ENCODE assay signal across 8 cellular contexts in the genomic region with DNA sequence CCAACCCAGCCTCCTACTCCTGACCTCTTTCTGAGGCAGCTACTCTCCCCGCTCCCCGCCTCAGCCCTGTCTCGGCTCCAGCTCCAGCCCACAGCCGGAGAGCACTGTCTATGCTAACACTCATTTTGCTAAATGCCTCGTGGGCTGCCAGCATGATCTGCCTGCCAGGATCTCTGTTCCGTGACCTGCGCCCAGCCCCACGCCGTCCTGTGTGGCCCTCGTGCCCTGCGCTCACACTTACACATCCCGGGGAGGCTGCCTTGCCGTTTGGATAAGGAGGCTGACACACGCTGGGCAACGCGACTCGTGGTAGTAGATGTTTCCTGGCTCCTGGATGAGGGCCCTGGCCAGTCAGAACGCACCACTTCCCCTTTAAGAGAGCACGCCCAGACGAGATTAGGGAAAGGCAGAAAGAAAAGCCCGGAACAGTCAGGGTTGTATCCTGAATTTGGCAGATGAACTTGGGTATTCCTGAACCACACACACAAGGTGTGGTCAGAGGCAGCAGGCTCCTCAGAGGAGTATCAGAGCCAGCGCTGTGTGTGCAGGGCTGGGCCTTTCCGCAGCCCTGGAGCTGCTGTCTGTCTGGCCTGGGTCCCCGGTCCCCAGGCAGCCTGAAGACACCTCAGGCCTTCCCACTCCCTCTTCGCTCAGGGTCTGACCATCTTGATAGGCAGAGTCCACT.
DNase-seq lines count a peak whose midpoint lies in the region; ATAC-seq, FAIRE-seq and TF ChIP-seq lines count a peak whose summit lies in the region.

No MANE protein-coding gene starts in this region.

- POLR2A ChIA-PET in K562 (lab: Yijun Ruan, JAX), result no interaction called here
- POLR2A ChIA-PET in SK-N-SH (lab: Yijun Ruan, JAX), result no interaction called here

- DNase-seq in AG08396 (ENCODE audit: low spot score) (peak; percentile 73), NCI-H446 (lab: John Stamatoyannopoulos, UW) (peak; percentile 34 to 69), K562 (ENCODE audit: extremely low read depth in 1 of 4, low spot score in 3 of 4) (peak in 2 of 4 experiments; percentile 46 to 50), left lung (peak; percentile 81 to 90), SK-N-SH (no peak), hepatocyte (ENCODE audit: low spot score) (no peak)

- TF ChIP-seq RAD21 in K562 (CRISPR knock-in tag; conservative IDR thresholded peaks at IDR 0.05 in 1 of 2, IDR thresholded peaks at IDR 0.05 in 1 of 2) (no peak; a peak in 1 of 4 replicates), SK-N-SH (IDR thresholded peaks at IDR 0.05; ENCODE audit: low read length) (no peak)

- H3K9ac ChIP-seq in K562 (ENCODE audit: insufficient read depth in 1 of 2, low read depth in 2 of 2, low read length in 2 of 2), result peak overlapping the region; percentile 14 to 81; a peak in 3 of 4 replicates
- H3K9ac ChIP-seq in stomach smooth muscle (ENCODE audit: low read length in 2 of 2), result peak overlapping the region; percentile 44 to 64
- H3K9ac ChIP-seq in SK-N-SH, result no peak overlapping the region

- no peaks in the 10 kb centered on the region for H3K79me2 ChIP-seq in K562 (ENCODE audit: control insufficient read depth, insufficient read depth, low read length)
- H3K79me2 ChIP-seq in SK-N-SH (ENCODE audit: insufficient read depth), result no peaks in the 10 kb centered on the region
- H3K79me2 ChIP-seq in hepatocyte, result no peaks in the 10 kb centered on the region

- TF ChIP-seq EP300 in K562 (IDR thresholded peaks at IDR 0.05; ENCODE audit: low read length) (no peak), SK-N-SH (IDR thresholded peaks at IDR 0.05; ENCODE audit: borderline replicate concordance in 1 of 2, low read depth in 1 of 2, low read length in 1 of 2) (no peak)

- TF ChIP-seq CTCF in K562 (IDR thresholded peaks at IDR 0.05 in 2 of 3, conservative IDR thresholded peaks at IDR 0.05 in 1 of 3; ENCODE audit: insufficient read depth in 2 of 3, low read depth in 1 of 3, low read length in 3 of 3), result no peak
- TF ChIP-seq CTCF in left lung (IDR thresholded peaks at IDR 0.05), result no peak
- no peak for TF ChIP-seq CTCF in SK-N-SH (IDR thresholded peaks at IDR 0.05)
- TF ChIP-seq CTCF in hepatocyte (IDR thresholded peaks at IDR 0.05; ENCODE audit: poor library complexity), result no peak

- H2AFZ ChIP-seq in K562 (ENCODE audit: low read depth, low read length), result peak overlapping the region; percentile 75
- no peak overlapping the region for H2AFZ ChIP-seq in SK-N-SH (ENCODE audit: low read depth)
- no peak overlapping the region for H2AFZ ChIP-seq in hepatocyte

- H3K4me2 ChIP-seq in K562 (ENCODE audit: insufficient read depth, low read length), result peak overlapping the region; percentile 64
- no peak overlapping the region for H3K4me2 ChIP-seq in SK-N-SH
- H3K4me2 ChIP-seq in hepatocyte, result no peak overlapping the region

- in situ Hi-C loops in K562 (cut with MboI), result no loop called here

- no peak for TF ChIP-seq POLR2A in K562 (conservative IDR thresholded peaks at IDR 0.05)

- WGBS in K562 (ENCODE audit: insufficient coverage, low coverage, missing lambda C conversion rate), result 24% methylated on average over 25 of the region's 25 CpGs
- 93% methylated on average over 25 of the region's 25 CpGs for WGBS in SK-N-SH (ENCODE audit: low lambda C conversion rate)
- WGBS in hepatocyte (ENCODE audit: low lambda C conversion rate, missing lambda C conversion rate), result 76% methylated on average over 25 of the region's 25 CpGs

- H3K9me3 ChIP-seq in K562 (replicated peaks; ENCODE audit: control insufficient read depth, insufficient read depth, low read depth, low read length), result no peaks in the 10 kb centered on the region
- no peaks in the 10 kb centered on the region for H3K9me3 ChIP-seq in left lung
- no peaks in the 10 kb centered on the region for H3K9me3 ChIP-seq in stomach smooth muscle (ENCODE audit: control insufficient read depth in 2 of 2, low read length in 2 of 2)
- H3K9me3 ChIP-seq in SK-N-SH, result no peaks in the 10 kb centered on the region
- H3K9me3 ChIP-seq in hepatocyte (ENCODE audit: low read depth), result no peaks in the 10 kb centered on the region

- peak; percentile 61 for ATAC-seq in GM19395 (IDR thresholded peaks at IDR 0.05; ENCODE audit: unreplicated experiment)
- peak; percentile 81 for ATAC-seq in K562
- peak; percentile 73 for ATAC-seq in left lung

- H3K4me3 ChIP-seq in K562 (peak overlapping the region; percentile 19; the same call in 1 of the 2 replicates), left lung (peak overlapping the region; percentile 16 to 41), stomach smooth muscle (ENCODE audit: low read length in 2 of 2) (peak overlapping the region; percentile 51 to 74), SK-N-SH (ENCODE audit: low read depth in 2 of 2, low read length in 1 of 2) (no peak overlapping the region), hepatocyte (no peak overlapping the region)

- peaks cover 7 to 21% of the 10 kb centered on the region in 2 experiments; a peak in 4 of 5 replicates for H3K27me3 ChIP-seq in K562 (ENCODE audit: control insufficient read depth in 2 of 2, insufficient read depth in 2 of 2, low read length in 2 of 2)
- H3K27me3 ChIP-seq in left lung, result no peaks in the 10 kb centered on the region
- H3K27me3 ChIP-seq in stomach smooth muscle (ENCODE audit: control insufficient read depth in 1 of 2, insufficient read depth in 2 of 2, low read length in 2 of 2), result no peaks in the 10 kb centered on the region
- H3K27me3 ChIP-seq in SK-N-SH (ENCODE audit: insufficient read depth), result no peaks in the 10 kb centered on the region
- H3K27me3 ChIP-seq in hepatocyte, result no peaks in the 10 kb centered on the region

- H3K9me1 ChIP-seq in K562 (ENCODE audit: control insufficient read depth, insufficient read depth, low read length), result no peaks in the 10 kb centered on the region

- H3K27ac ChIP-seq in K562 (ENCODE audit: extremely low read depth, low read depth, low read length) (no peak overlapping the region; the same call in 2 of the 3 replicates), left lung (peak overlapping the region; percentile 41 to 83), stomach smooth muscle (ENCODE audit: low read length) (peak overlapping the region; percentile 78), SK-N-SH (ENCODE audit: low read depth in 2 of 2, low read length in 1 of 2) (no peak overlapping the region), hepatocyte (no peak overlapping the region)

- no peaks in the 10 kb centered on the region for H3K36me3 ChIP-seq in K562 (ENCODE audit: control insufficient read depth, insufficient read depth, low read length)
- H3K36me3 ChIP-seq in left lung, result no peaks in the 10 kb centered on the region
- peaks cover 0 to 2% of the 10 kb centered on the region in 2 donors for H3K36me3 ChIP-seq in stomach smooth muscle (ENCODE audit: control insufficient read depth in 2 of 2, insufficient read depth in 2 of 2, low read length in 2 of 2)
- H3K36me3 ChIP-seq in SK-N-SH (replicated peaks in 1 of 2; ENCODE audit: control insufficient read depth in 1 of 2, insufficient read depth in 2 of 2, low read length in 1 of 2), result no peaks in the 10 kb centered on the region
- no peaks in the 10 kb centered on the region for H3K36me3 ChIP-seq in hepatocyte (replicated peaks; ENCODE audit: insufficient read depth, low read depth)

- H3K9me2 ChIP-seq in SK-N-SH (no peaks in the 10 kb centered on the region), hepatocyte (replicated peaks; ENCODE audit: insufficient read depth) (no peaks in the 10 kb centered on the region)

- peak; percentile 77 for FAIRE-seq in K562 (lab: Jason Lieb, UNC)

- H3F3A ChIP-seq in SK-N-SH (replicated peaks; ENCODE audit: insufficient read depth), result no peaks in the 10 kb centered on the region

- H3K4me1 ChIP-seq in K562 (replicated peaks in 1 of 2; ENCODE audit: control insufficient read depth in 2 of 2, insufficient read depth in 2 of 2, low read length in 2 of 2), result peaks cover 14 to 21% of the 10 kb centered on the region in 2 experiments
- H3K4me1 ChIP-seq in left lung, result peaks cover 33 to 74% of the 10 kb centered on the region in 2 donors
- peaks cover 48% of the 10 kb centered on the region for H3K4me1 ChIP-seq in stomach smooth muscle (ENCODE audit: control insufficient read depth, insufficient read depth, low read length)
- peaks cover 0 to 24% of the 10 kb centered on the region in 2 experiments; a peak in 2 of 4 replicates for H3K4me1 ChIP-seq in SK-N-SH (ENCODE audit: control insufficient read depth in 1 of 2, insufficient read depth in 2 of 2, low read depth in 1 of 2, low read length in 1 of 2)
- H3K4me1 ChIP-seq in hepatocyte (ENCODE audit: insufficient read depth), result peaks cover 9% of the 10 kb centered on the region

- CTCF ChIA-PET in K562 (lab: Yijun Ruan, JAX; ENCODE audit: low intra/inter-chr PET ratio), result interaction anchor here (0.6 kb wide), 1 partner anchor 195 kb away, joined by 3 read pairs; no protein-coding TSS in a partner anchor
- CTCF ChIA-PET in SK-N-SH (lab: Yijun Ruan, JAX), result interaction anchor here (2.3 kb wide), 1 partner anchor 27 kb away, joined by 8 read pairs; no protein-coding TSS in a partner anchor

- intact Hi-C loops in K562 (cut with micrococcal nuclease), result no loop called here
- intact Hi-C loops in left lung (cut with DNase I), result no loop called here

- 0 out of 2 replicates have a peak, but pooled peaks cover 11% of the 10 kb centered on the region for H4K20me1 ChIP-seq in K562 (replicated peaks; ENCODE audit: control insufficient read depth, insufficient read depth, low read length)
- no peaks in the 10 kb centered on the region for H4K20me1 ChIP-seq in SK-N-SH (ENCODE audit: insufficient read depth)
- H4K20me1 ChIP-seq in hepatocyte (ENCODE audit: insufficient read depth, poor library complexity, severe bottlenecking), result no peaks in the 10 kb centered on the region

- no TSS peak for BruUV-seq in K562 (replicated peaks; lab: Mats Ljungman, UMichigan)

TF ChIP-seq in K562, 482 proteins besides CTCF, POLR2A, EP300 and RAD21 (continues in another document):
- no peak for TF ChIP-seq ZNF431 (CRISPR knock-in tag; IDR thresholded peaks at IDR 0.05)
- TF ChIP-seq ZNF124 (CRISPR knock-in tag; IDR thresholded peaks at IDR 0.05), result no peak
- TF ChIP-seq ZNF253 (CRISPR knock-in tag; conservative IDR thresholded peaks at IDR 0.05), result no peak

TF ChIP-seq in SK-N-SH, 30 proteins besides CTCF, POLR2A, EP300 and RAD21 (continues in another document):
- TF ChIP-seq MXI1 (IDR thresholded peaks at IDR 0.05; ENCODE audit: low read depth, low read length) (no peak), GABPA (IDR thresholded peaks at IDR 0.05; ENCODE audit: low read depth) (no peak)

Comparison
In these comparisons a context has a peak if more than half of its experiments do, and no peak if none do; other contexts are left out.
1. DNase-seq: peak in AG08396 (single experiment), NCI-H446 (2 of 2) and left lung (2 of 2); none in SK-N-SH (single experiment) and hepatocyte (single experiment).
2. H3K27ac ChIP-seq: peak in left lung (2 of 2) and stomach smooth muscle (single experiment); none in K562 (single experiment), SK-N-SH (0 of 2) and hepatocyte (single experiment).
3. H3K4me3 ChIP-seq: peak in K562 (single experiment), left lung (2 of 2) and stomach smooth muscle (2 of 2); none in SK-N-SH (0 of 2) and hepatocyte (single experiment).
4. Peak in every context shown above with its lines, with median percentiles within 50 percentile points of each other: ATAC-seq.